ENCODE assay signal across 1 cellular context in genomic region chr5:97547999-97548797, GRCh38.
TF ChIP-seq lines count a peak whose summit lies in the region.

No MANE protein-coding gene starts in this region.

TF ChIP-seq in GM12878, 131 proteins besides CTCF, POLR2A, EP300 and RAD21 (continued from another document):
- TF ChIP-seq SMC3 (IDR thresholded peaks at IDR 0.05; ENCODE audit: borderline replicate concordance, low read length) (no peak), SRF (IDR thresholded peaks at IDR 0.05; ENCODE audit: low read depth in 2 of 2, low read length in 2 of 2) (no peak), ZBTB33 (IDR thresholded peaks at IDR 0.05) (no peak)
TF ChIP-seq in GM12878: peak in this region for 34.
